Comparison of ENCODE assay signal across 9 cellular contexts in genomic region chr4:106287353-106287969, GRCh38. TPM values are rescaled to one million over a fixed set of nuclear protein-coding genes. Genes with fewer than 3 reads are reported as not detected.
A peak's percentile ranks its signal among the peaks of the same experiment; 100 is the strongest.
DNase-seq lines count a peak whose midpoint lies in the region; ATAC-seq and TF ChIP-seq lines count a peak whose summit lies in the region.
"Had no signal": no experiment of that assay in that cellular context is flagged by ENCODE, and none has a peak within 500 bp of the region (broad histone marks: within the 10 kb centered on the region; RNA-seq: fewer than 3 reads in every experiment).

No MANE protein-coding gene starts in this region.

- H3K27ac ChIP-seq in epithelial cell of prostate (peak overlapping the region; percentile 71), PC-9 (no peak overlapping the region)

- no peaks in the 10 kb centered on the region for H3F3A ChIP-seq in PC-9 (ENCODE audit: insufficient read depth, low read depth)

- H3K4me1 Mint-ChIP-seq in osteocyte (ENCODE audit: unreplicated experiment) = peaks cover 8% of the 10 kb centered on the region
- no peaks in the 10 kb centered on the region for H3K4me1 Mint-ChIP-seq in activated CD4-positive, alpha-beta memory T cell treated with anti-CD3 and anti-CD28 coated beads, Interleukin-2, amount 10 ng/mL, durations not matched to agents 7 days and 5 days
- H3K4me1 Mint-ChIP-seq in activated CD8-positive, alpha-beta T cell treated with anti-CD3 and anti-CD28 coated beads, Interleukin-2, amount 10 ng/mL, durations not matched to agents 7 days and 5 days (ENCODE audit: low read depth) = no peaks in the 10 kb centered on the region
- H3K4me1 Mint-ChIP-seq in stimulated activated memory B cell treated with anti-CD40 and anti-IgM and Interleukin-4, amounts not matched to agents 10 μg/mL and 1 μg/mL and 100 μg/mL, for 72 hours = peaks cover 7% of the 10 kb centered on the region
- H3K4me1 Mint-ChIP-seq: activated CD4-positive, alpha-beta T cell treated with anti-CD3 and anti-CD28 coated beads, Interleukin-2, amount 10 ng/mL, durations not matched to agents 7 days and 5 days had no signal

- H3K27me3 Mint-ChIP-seq in osteocyte (ENCODE audit: unreplicated experiment) = no peaks in the 10 kb centered on the region
- no peaks in the 10 kb centered on the region for H3K27me3 Mint-ChIP-seq in activated CD4-positive, alpha-beta memory T cell treated with anti-CD3 and anti-CD28 coated beads, Interleukin-2, amount 10 ng/mL, durations not matched to agents 7 days and 5 days
- no peaks in the 10 kb centered on the region for H3K27me3 Mint-ChIP-seq in activated CD8-positive, alpha-beta T cell treated with anti-CD3 and anti-CD28 coated beads, Interleukin-2, amount 10 ng/mL, durations not matched to agents 7 days and 5 days (ENCODE audit: low read depth)
- H3K27me3 Mint-ChIP-seq in stimulated activated memory B cell treated with anti-CD40 and anti-IgM and Interleukin-4, amounts not matched to agents 10 μg/mL and 1 μg/mL and 100 μg/mL, for 72 hours = no peaks in the 10 kb centered on the region
- H3K27me3 Mint-ChIP-seq: activated CD4-positive, alpha-beta T cell treated with anti-CD3 and anti-CD28 coated beads, Interleukin-2, amount 10 ng/mL, durations not matched to agents 7 days and 5 days had no signal

- no peaks in the 10 kb centered on the region for H3K79me2 ChIP-seq in PC-9 (ENCODE audit: low read depth)

- H3K36me3 Mint-ChIP-seq in osteocyte (ENCODE audit: unreplicated experiment) = peaks cover 21% of the 10 kb centered on the region
- peaks cover 12% of the 10 kb centered on the region for H3K36me3 Mint-ChIP-seq in activated CD4-positive, alpha-beta memory T cell treated with anti-CD3 and anti-CD28 coated beads, Interleukin-2, amount 10 ng/mL, durations not matched to agents 7 days and 5 days (ENCODE audit: low read depth)
- peaks cover 15% of the 10 kb centered on the region for H3K36me3 Mint-ChIP-seq in activated CD8-positive, alpha-beta T cell treated with anti-CD3 and anti-CD28 coated beads, Interleukin-2, amount 10 ng/mL, durations not matched to agents 7 days and 5 days (ENCODE audit: low read depth)
- H3K36me3 Mint-ChIP-seq in stimulated activated memory B cell treated with anti-CD40 and anti-IgM and Interleukin-4, amounts not matched to agents 10 μg/mL and 1 μg/mL and 100 μg/mL, for 72 hours = peaks cover 42% of the 10 kb centered on the region

- BruUV-seq in PC-9 (replicated peaks; lab: Mats Ljungman, UMichigan) = no TSS peak

- no peak for TF ChIP-seq CTCF in osteocyte (IDR thresholded peaks at IDR 0.05)
- no peak for TF ChIP-seq CTCF in PC-9 (conservative IDR thresholded peaks at IDR 0.05)

- H2AFZ ChIP-seq in PC-9 = no peak overlapping the region

- H3K9me2 ChIP-seq in PC-9 (ENCODE audit: insufficient read depth) = no peaks in the 10 kb centered on the region

- no peak overlapping the region for H3K4me2 ChIP-seq in PC-9

- H3K4me3 Mint-ChIP-seq in osteocyte (ENCODE audit: unreplicated experiment) = no peak overlapping the region
- no peak overlapping the region for H3K4me3 Mint-ChIP-seq in activated CD4-positive, alpha-beta memory T cell treated with anti-CD3 and anti-CD28 coated beads, Interleukin-2, amount 10 ng/mL, durations not matched to agents 7 days and 5 days
- no peak overlapping the region for H3K4me3 Mint-ChIP-seq in activated CD8-positive, alpha-beta T cell treated with anti-CD3 and anti-CD28 coated beads, Interleukin-2, amount 10 ng/mL, durations not matched to agents 7 days and 5 days
- H3K4me3 Mint-ChIP-seq in stimulated activated memory B cell treated with anti-CD40 and anti-IgM and Interleukin-4, amounts not matched to agents 10 μg/mL and 1 μg/mL and 100 μg/mL, for 72 hours = no peak overlapping the region
- H3K4me3 Mint-ChIP-seq: activated CD4-positive, alpha-beta T cell treated with anti-CD3 and anti-CD28 coated beads, Interleukin-2, amount 10 ng/mL, durations not matched to agents 7 days and 5 days had no signal

- H3K27me3 ChIP-seq in PC-9 (ENCODE audit: insufficient read depth, low read depth) = no peaks in the 10 kb centered on the region

- intact Hi-C loops in PC-9 (cut with micrococcal nuclease; ENCODE audit: unreplicated experiment) = no loop called here

- no peaks in the 10 kb centered on the region for H4K20me1 ChIP-seq in PC-9 (ENCODE audit: insufficient read depth)

- H3K4me3 ChIP-seq in PC-9 = no peak overlapping the region

- H3K36me3 ChIP-seq in PC-9 (ENCODE audit: low read depth) = no peaks in the 10 kb centered on the region

- H3K4me1 ChIP-seq in PC-9 (replicated peaks; ENCODE audit: insufficient read depth) = no peaks in the 10 kb centered on the region

- peak; percentile 36 for DNase-seq in GM03348 (ENCODE audit: low spot score)
- peak; percentile 68 for DNase-seq in NCI-H226
- DNase-seq in epithelial cell of prostate (ENCODE audit: low read depth, low spot score) = peak; percentile 57
- DNase-seq in osteocyte (ENCODE audit: extremely low spot score, unreplicated experiment) = no peak
- DNase-seq in activated CD4-positive, alpha-beta memory T cell treated with anti-CD3 and anti-CD28 coated beads, Interleukin-2, amount 10 ng/mL, durations not matched to agents 7 days and 5 days = no peak
- DNase-seq in activated CD8-positive, alpha-beta T cell treated with anti-CD3 and anti-CD28 coated beads, Interleukin-2, amount 10 ng/mL, durations not matched to agents 7 days and 5 days = no peak
- DNase-seq in PC-9 = no peak
- DNase-seq: activated CD4-positive, alpha-beta T cell treated with anti-CD3 and anti-CD28 coated beads, Interleukin-2, amount 10 ng/mL, durations not matched to agents 7 days and 5 days had no signal

- ATAC-seq in activated CD8-positive, alpha-beta T cell treated with anti-CD3 and anti-CD28 coated beads, Interleukin-2, amount 10 ng/mL, durations not matched to agents 7 days and 5 days = no peak
- ATAC-seq in stimulated activated memory B cell treated with anti-CD40 and anti-IgM and Interleukin-4, amounts not matched to agents 10 μg/mL and 1 μg/mL and 100 μg/mL, for 72 hours = no peak

- CTCF ChIA-PET in activated CD4-positive, alpha-beta memory T cell treated with anti-CD3 and anti-CD28 coated beads, Interleukin-2, amount 10 ng/mL, durations not matched to agents 7 days and 5 days (lab: Charles Lee) = no interaction called here
- CTCF ChIA-PET in activated CD8-positive, alpha-beta T cell treated with anti-CD3 and anti-CD28 coated beads, Interleukin-2, amount 10 ng/mL, durations not matched to agents 7 days and 5 days (lab: Charles Lee) = no interaction called here
- CTCF ChIA-PET in PC-9 (lab: Charles Lee) = no interaction called here

- H3K27ac Mint-ChIP-seq in osteocyte (ENCODE audit: unreplicated experiment) = peak overlapping the region; percentile 64
- H3K27ac Mint-ChIP-seq in activated CD4-positive, alpha-beta memory T cell treated with anti-CD3 and anti-CD28 coated beads, Interleukin-2, amount 10 ng/mL, durations not matched to agents 7 days and 5 days = no peak overlapping the region
- H3K27ac Mint-ChIP-seq in activated CD8-positive, alpha-beta T cell treated with anti-CD3 and anti-CD28 coated beads, Interleukin-2, amount 10 ng/mL, durations not matched to agents 7 days and 5 days = no peak overlapping the region
- no peak overlapping the region for H3K27ac Mint-ChIP-seq in stimulated activated memory B cell treated with anti-CD40 and anti-IgM and Interleukin-4, amounts not matched to agents 10 μg/mL and 1 μg/mL and 100 μg/mL, for 72 hours
- H3K27ac Mint-ChIP-seq: activated CD4-positive, alpha-beta T cell treated with anti-CD3 and anti-CD28 coated beads, Interleukin-2, amount 10 ng/mL, durations not matched to agents 7 days and 5 days had no signal

- POLR2A ChIA-PET in activated CD4-positive, alpha-beta memory T cell treated with anti-CD3 and anti-CD28 coated beads, Interleukin-2, amount 10 ng/mL, durations not matched to agents 7 days and 5 days (lab: Charles Lee) = no interaction called here
- POLR2A ChIA-PET in activated CD8-positive, alpha-beta T cell treated with anti-CD3 and anti-CD28 coated beads, Interleukin-2, amount 10 ng/mL, durations not matched to agents 7 days and 5 days (lab: Charles Lee) = no interaction called here
- POLR2A ChIA-PET in PC-9 (lab: Charles Lee; ENCODE audit: unreplicated experiment) = no interaction called here

- peaks cover 2% of the 10 kb centered on the region for H3K9me3 Mint-ChIP-seq in osteocyte (ENCODE audit: unreplicated experiment)
- no peaks in the 10 kb centered on the region for H3K9me3 Mint-ChIP-seq in activated CD4-positive, alpha-beta memory T cell treated with anti-CD3 and anti-CD28 coated beads, Interleukin-2, amount 10 ng/mL, durations not matched to agents 7 days and 5 days
- H3K9me3 Mint-ChIP-seq in activated CD8-positive, alpha-beta T cell treated with anti-CD3 and anti-CD28 coated beads, Interleukin-2, amount 10 ng/mL, durations not matched to agents 7 days and 5 days (ENCODE audit: insufficient read depth) = peaks cover 2% of the 10 kb centered on the region
- no peaks in the 10 kb centered on the region for H3K9me3 Mint-ChIP-seq in stimulated activated memory B cell treated with anti-CD40 and anti-IgM and Interleukin-4, amounts not matched to agents 10 μg/mL and 1 μg/mL and 100 μg/mL, for 72 hours
- H3K9me3 Mint-ChIP-seq: activated CD4-positive, alpha-beta T cell treated with anti-CD3 and anti-CD28 coated beads, Interleukin-2, amount 10 ng/mL, durations not matched to agents 7 days and 5 days had no signal

- no peaks in the 10 kb centered on the region for H3K9me3 ChIP-seq in PC-9 (ENCODE audit: insufficient read depth, low read depth)

RNA-seq across cellular contexts. Expression of gene TBCK, which starts 28.5 kb away (rescaled TPM):
- total RNA-seq in osteocyte = 47.7 and 49.9 TPM in 2 replicates
- 10 to 100 TPM; 25.4 to 26.8 TPM for total RNA-seq in activated CD4-positive, alpha-beta memory T cell treated with anti-CD3 and anti-CD28 coated beads, Interleukin-2, amount 10 ng/mL, durations not matched to agents 7 days and 5 days
- total RNA-seq in activated CD8-positive, alpha-beta T cell treated with anti-CD3 and anti-CD28 coated beads, Interleukin-2, amount 10 ng/mL, durations not matched to agents 7 days and 5 days = 10 to 100 TPM; 33.7 to 36.8 TPM
- 18.7 and 22.0 TPM in 2 replicates for total RNA-seq in PC-9 (2021)

RNA-seq across cellular contexts. Expression of gene AIMP1, which starts 28.9 kb away (rescaled TPM):
- total RNA-seq in osteocyte (36.4 and 41.2 TPM in 2 replicates), PC-9 (2021) (36.3 and 47.0 TPM in 2 replicates)
- 10 to 100 TPM; 49.5 to 52.4 TPM for total RNA-seq in activated CD4-positive, alpha-beta memory T cell treated with anti-CD3 and anti-CD28 coated beads, Interleukin-2, amount 10 ng/mL, durations not matched to agents 7 days and 5 days
- 10 to 100 TPM; 47.1 to 58.0 TPM for total RNA-seq in activated CD8-positive, alpha-beta T cell treated with anti-CD3 and anti-CD28 coated beads, Interleukin-2, amount 10 ng/mL, durations not matched to agents 7 days and 5 days

Comparison
In these comparisons a context has a peak if more than half of its experiments do, and no peak if none do; other contexts are left out.
1. DNase-seq: peak in GM03348 (single experiment), NCI-H226 (single experiment) and epithelial cell of prostate (single experiment); none in osteocyte (single experiment), activated CD4-positive, alpha-beta memory T cell treated with anti-CD3 and anti-CD28 coated beads, Interleukin-2, amount 10 ng/mL, durations not matched to agents 7 days and 5 days (single experiment), activated CD8-positive, alpha-beta T cell treated with anti-CD3 and anti-CD28 coated beads, Interleukin-2, amount 10 ng/mL, durations not matched to agents 7 days and 5 days (single experiment) and PC-9 (0 of 2).